ENCODE assay signal across 8 cellular contexts in genomic region chr5:176045442-176045841, GRCh38.
DNase-seq lines count a peak whose midpoint lies in the region; ATAC-seq and TF ChIP-seq lines count a peak whose summit lies in the region.
"Not testable (repeated sequence)": the region's sequence is repeated elsewhere in the genome, so short reads cannot be mapped to it uniquely, and the experiment has no call there.

No MANE protein-coding gene starts in this region.

- H2AFZ ChIP-seq in GM23338: not testable (repeated sequence)

- H3K4me2 ChIP-seq in GM23338: not testable (repeated sequence)

- peak in 6 of 10 experiments; percentile 28 to 52 (median 39) for DNase-seq in CD4-positive, alpha-beta T cell
- peak; percentile 2 for DNase-seq in GM23338 (ENCODE audit: low spot score)
- DNase-seq in T-helper 17 cell: peak in 1 of 3 donors; percentile 54
- peak; percentile 51 for DNase-seq in activated CD4-positive, alpha-beta memory T cell treated with anti-CD3 and anti-CD28 coated beads for 36 hours
- DNase-seq in activated effector memory CD4-positive, alpha-beta T cell treated with Interleukin-2 at 50 U/mL for 16 hours: peak; percentile 26
- DNase-seq in activated naive CD4-positive, alpha-beta T cell treated with anti-CD3 and anti-CD28 coated beads, Interleukin-2, amount 50 U/mL, for 16 hours: peak; percentile 36
- peak; percentile 41 for DNase-seq in islet precursor cell
- DNase-seq in stimulated activated naive CD8-positive, alpha-beta T cell treated with anti-CD3 and anti-CD28 coated beads, Interleukin-15, Interleukin-2, amounts not matched to agents 100 U/mL and 50 U/mL, for 24 hours: peak; percentile 22

- H4K20me1 ChIP-seq in GM23338 (replicated peaks; ENCODE audit: insufficient read depth): not testable (repeated sequence)

- CTCF ChIA-PET in CD4-positive, alpha-beta T cell (lab: Charles Lee): interaction anchor here (0.5 kb wide), 1 partner anchor 383 kb away, joined by 3 read pairs; no protein-coding TSS in a partner anchor
- CTCF ChIA-PET in activated CD4-positive, alpha-beta memory T cell treated with anti-CD3 and anti-CD28 coated beads for 36 hours (lab: Charles Lee): not testable (repeated sequence)

- not testable (repeated sequence) for H3K27ac Mint-ChIP-seq in CD4-positive, alpha-beta T cell; GM23338; T-helper 17 cell; activated CD4-positive, alpha-beta memory T cell treated with anti-CD3 and anti-CD28 coated beads for 36 hours

- H3K27me3 ChIP-seq in CD4-positive, alpha-beta T cell (ENCODE audit: control insufficient read depth, insufficient read depth, low read length); GM23338 (ENCODE audit: insufficient read depth): not testable (repeated sequence)

- not testable (repeated sequence) for TF ChIP-seq CTCF in CD4-positive, alpha-beta T cell (IDR thresholded peaks at IDR 0.05)
- peak; percentile 18 to 36; a peak in 3 of 4 replicates for TF ChIP-seq CTCF in GM23338 (conservative IDR thresholded peaks at IDR 0.05; ENCODE audit: low read depth in 2 of 2)

- H3K4me3 ChIP-seq in GM23338: not testable (repeated sequence)

- not testable (repeated sequence) for H3K36me3 ChIP-seq in GM23338 (ENCODE audit: insufficient read depth)

- H3K9me3 Mint-ChIP-seq in CD4-positive, alpha-beta T cell; GM23338; activated CD4-positive, alpha-beta memory T cell treated with anti-CD3 and anti-CD28 coated beads for 36 hours: not testable (repeated sequence)

- H3K79me2 ChIP-seq in GM23338 (replicated peaks; ENCODE audit: insufficient read depth): not testable (repeated sequence)

- H3F3A ChIP-seq in GM23338 (replicated peaks; ENCODE audit: low read depth): not testable (repeated sequence)

- not testable (repeated sequence) for H3K4me3 Mint-ChIP-seq in CD4-positive, alpha-beta T cell; GM23338; T-helper 17 cell; activated CD4-positive, alpha-beta memory T cell treated with anti-CD3 and anti-CD28 coated beads for 36 hours

- POLR2A ChIA-PET in CD4-positive, alpha-beta T cell (lab: Charles Lee); activated CD4-positive, alpha-beta memory T cell treated with anti-CD3 and anti-CD28 coated beads for 36 hours (lab: Charles Lee): not testable (repeated sequence)

- H3K9me2 ChIP-seq in GM23338 (ENCODE audit: insufficient read depth): not testable (repeated sequence)

- not testable (repeated sequence) for H3K4me1 ChIP-seq in GM23338 (ENCODE audit: insufficient read depth)

- ATAC-seq in CD4-positive, alpha-beta T cell (ENCODE audit: poor library complexity): peak; percentile 32
- ATAC-seq in GM23338 (peak; percentile 88), T-helper 17 cell (peak; percentile 76)
- not testable (repeated sequence) for ATAC-seq in stimulated activated naive CD8-positive, alpha-beta T cell treated with anti-CD3 and anti-CD28 coated beads, Interleukin-15, Interleukin-2, amounts not matched to agents 100 U/mL and 50 U/mL, for 24 hours

- intact Hi-C loops in CD4-positive, alpha-beta T cell (cut with DNase I, micrococcal nuclease); activated CD4-positive, alpha-beta memory T cell treated with anti-CD3 and anti-CD28 coated beads for 36 hours (cut with micrococcal nuclease): not testable (repeated sequence)

- H3K27ac ChIP-seq in CD4-positive, alpha-beta T cell (ENCODE audit: low read depth, low read length); GM23338 (ENCODE audit: low read depth): not testable (repeated sequence)

- H3K9me3 ChIP-seq in CD4-positive, alpha-beta T cell (ENCODE audit: control insufficient read depth, low read length); T-helper 17 cell (ENCODE audit: control insufficient read depth, low read length, poor library complexity, severe bottlenecking): not testable (repeated sequence)

- H3K27me3 Mint-ChIP-seq in CD4-positive, alpha-beta T cell; GM23338 (ENCODE audit: insufficient read depth, low read depth, poor library complexity); T-helper 17 cell; activated CD4-positive, alpha-beta memory T cell treated with anti-CD3 and anti-CD28 coated beads for 36 hours: not testable (repeated sequence)

- peaks cover 16% of the 10 kb centered on the region for H3K4me1 Mint-ChIP-seq in CD4-positive, alpha-beta T cell (ENCODE audit: low read depth)
- not testable (repeated sequence) for H3K4me1 Mint-ChIP-seq in GM23338
- peaks cover 11% of the 10 kb centered on the region for H3K4me1 Mint-ChIP-seq in T-helper 17 cell
- H3K4me1 Mint-ChIP-seq in activated CD4-positive, alpha-beta memory T cell treated with anti-CD3 and anti-CD28 coated beads for 36 hours (ENCODE audit: low read depth): peaks cover 15% of the 10 kb centered on the region

- not testable (repeated sequence) for H3K36me3 Mint-ChIP-seq in CD4-positive, alpha-beta T cell (ENCODE audit: low read depth); GM23338 (ENCODE audit: low read depth); T-helper 17 cell (ENCODE audit: low read depth); activated CD4-positive, alpha-beta memory T cell treated with anti-CD3 and anti-CD28 coated beads for 36 hours
